In genomic region chr3:43327184-43327950, GRCh38 we compare ENCODE assay signal across 10 cellular contexts. TPM values are rescaled to one million over a fixed set of nuclear protein-coding genes. Genes with fewer than 3 reads are reported as not detected.
A peak's percentile ranks its signal among the peaks of the same experiment; 100 is the strongest.
DNase-seq lines count a peak whose midpoint lies in the region; ATAC-seq and TF ChIP-seq lines count a peak whose summit lies in the region.
"Had no signal": no experiment of that assay in that cellular context is flagged by ENCODE, and none has a peak within 500 bp of the region (broad histone marks: within the 10 kb centered on the region; RNA-seq: fewer than 3 reads in every experiment).

No MANE protein-coding gene starts in this region.

- H3K27me3 Mint-ChIP-seq in T-cell, result no peaks in the 10 kb centered on the region
- H3K27me3 Mint-ChIP-seq in stimulated activated naive B cell treated with anti-CD40 and anti-IgM and Interleukin-4, amounts not matched to agents 10 μg/mL and 1 μg/mL and 100 μg/mL, for 72 hours, result no peaks in the 10 kb centered on the region

- DNase-seq in T-cell (no peak), heart right ventricle (no peak), erythroblast (lab: John Stamatoyannopoulos, UW) (no peak), NCI-H187 (lab: John Stamatoyannopoulos, UW) (no peak), cerebellum (ENCODE audit: low spot score) (no peak)
- peak; percentile 4 for DNase-seq in stimulated activated naive B cell treated with anti-CD40 and anti-IgM and Interleukin-4, amounts not matched to agents 10 μg/mL and 1 μg/mL and 100 μg/mL, for 72 hours
- DNase-seq in activated CD4-positive, CD25-positive, alpha-beta regulatory T cell (lab: John Stamatoyannopoulos, UW), result no peak
- DNase-seq: left colon, NCI-H1930 had no signal

- CTCF ChIA-PET in T-cell (lab: Charles Lee), result interaction anchor here in 1 of 2 donors (0.6 to 1.1 kb wide), 5 partner anchors 16 to 35 kb away, joined by 3 to 4 read pairs (median 3); no protein-coding TSS in a partner anchor

- H3K36me3 Mint-ChIP-seq in T-cell, result peaks cover 21% of the 10 kb centered on the region
- peaks cover 11 to 13% of the 10 kb centered on the region in 2 donors for H3K36me3 Mint-ChIP-seq in stimulated activated naive B cell treated with anti-CD40 and anti-IgM and Interleukin-4, amounts not matched to agents 10 μg/mL and 1 μg/mL and 100 μg/mL, for 72 hours

- H3K36me3 ChIP-seq in heart right ventricle, result peaks cover 0 to 18% (median under 1%) of the 10 kb centered on the region in 9 donors

- H3K4me3 Mint-ChIP-seq in T-cell, result peak overlapping the region; percentile 21 to 64 (median 45)
- peak overlapping the region; percentile 42 to 63 for H3K4me3 Mint-ChIP-seq in stimulated activated naive B cell treated with anti-CD40 and anti-IgM and Interleukin-4, amounts not matched to agents 10 μg/mL and 1 μg/mL and 100 μg/mL, for 72 hours

- no peak for TF ChIP-seq CTCF in heart right ventricle (IDR thresholded peaks at IDR 0.05)

- no peak for TF ChIP-seq POLR2A in erythroblast (IDR thresholded peaks at IDR 0.05; ENCODE audit: low read length)

- no peaks in the 10 kb centered on the region for H3K9me3 Mint-ChIP-seq in T-cell
- no peaks in the 10 kb centered on the region for H3K9me3 Mint-ChIP-seq in stimulated activated naive B cell treated with anti-CD40 and anti-IgM and Interleukin-4, amounts not matched to agents 10 μg/mL and 1 μg/mL and 100 μg/mL, for 72 hours

- 0 to 7% methylated on average over 1 of the region's 1 CpG for WGBS in heart right ventricle, 2 donors

- peak; percentile 64 for ATAC-seq in GM21786 (IDR thresholded peaks at IDR 0.05; ENCODE audit: unreplicated experiment)
- peak; percentile 43 to 51 (median 47) for ATAC-seq in T-cell (replicated peaks in 1 of 4)
- peak; percentile 62 to 88 (median 74) for ATAC-seq in heart right ventricle
- ATAC-seq in stimulated activated naive B cell treated with anti-CD40 and anti-IgM and Interleukin-4, amounts not matched to agents 10 μg/mL and 1 μg/mL and 100 μg/mL, for 72 hours (replicated peaks), result peak; percentile 88 to 89
- ATAC-seq: left colon had no signal

- peaks cover 84 to 86% (median 84%) of the 10 kb centered on the region in 3 donors for H3K4me1 Mint-ChIP-seq in T-cell
- H3K4me1 Mint-ChIP-seq in stimulated activated naive B cell treated with anti-CD40 and anti-IgM and Interleukin-4, amounts not matched to agents 10 μg/mL and 1 μg/mL and 100 μg/mL, for 72 hours, result peaks cover 27 to 61% of the 10 kb centered on the region in 2 donors

- no peak overlapping the region for H3K4me3 ChIP-seq in heart right ventricle

- H3K27ac ChIP-seq in heart right ventricle, result peak overlapping the region; percentile 10 to 86 (median 75)

- POLR2A ChIA-PET in T-cell (lab: Charles Lee), result interaction anchor here (0.6 to 1.2 kb wide), 6 partner anchors 8 to 62 kb away, joined by 3 to 6 read pairs (median 4); no protein-coding TSS in a partner anchor

- H3K27ac Mint-ChIP-seq in T-cell, result peak overlapping the region; percentile 87 to 88
- peak overlapping the region; percentile 83 for H3K27ac Mint-ChIP-seq in stimulated activated naive B cell treated with anti-CD40 and anti-IgM and Interleukin-4, amounts not matched to agents 10 μg/mL and 1 μg/mL and 100 μg/mL, for 72 hours

- intact Hi-C loops in heart right ventricle (cut with DNase I), result loop anchor here in 2 of 10 donors (5.0 to 10.0 kb wide), 2 partner anchors 40 to 177 kb away; partner anchors contain the start of gene SNRK (in 1 of the 2)

- peaks cover 4 to 83% (median 64%) of the 10 kb centered on the region in 9 donors for H3K4me1 ChIP-seq in heart right ventricle

- H3K9me3 ChIP-seq in heart right ventricle, result peaks cover 0 to 6% (median 0%) of the 10 kb centered on the region in 11 donors

- no peaks in the 10 kb centered on the region for H3K27me3 ChIP-seq in heart right ventricle

RNA-seq across cellular contexts. Expression of gene SNRK, which starts 41.0 kb away (rescaled TPM):
- total RNA-seq in T-cell (100 to 1,000 TPM in 3 of 5 donors, 10 to 100 TPM in 2; 88.1 to 165 (median 107) TPM), heart right ventricle (10 to 100 TPM; 20.9 to 51.9 (median 29.2) TPM), cerebellum (60.6 TPM)
- 10 to 100 TPM; 11.4 to 12.9 TPM for polyA plus RNA-seq in heart right ventricle
